ENCODE assay signal across 8 cellular contexts in the genomic region with DNA sequence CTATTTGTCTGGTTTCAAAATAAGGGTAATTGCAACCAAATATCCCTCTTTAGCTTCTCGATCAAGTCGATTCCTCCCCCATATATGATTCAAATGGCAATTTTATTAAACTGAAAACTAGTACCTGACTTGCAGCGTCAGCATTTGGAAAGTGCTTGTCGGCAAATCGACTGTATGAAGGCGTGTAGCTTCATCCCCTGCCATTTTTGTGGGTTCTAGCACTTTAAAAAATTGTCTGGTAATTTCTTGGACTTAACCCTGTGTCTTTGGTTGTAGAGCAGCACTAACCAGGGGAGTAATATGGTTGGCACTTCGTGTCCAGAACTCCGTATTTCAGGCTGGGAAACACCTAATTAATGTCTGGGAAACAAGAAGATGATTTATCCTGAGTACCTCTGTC. TPM values are rescaled to one million over a fixed set of nuclear protein-coding genes. Genes with fewer than 3 reads are reported as not detected.
DNase-seq lines count a peak whose midpoint lies in the region; ATAC-seq and TF ChIP-seq lines count a peak whose summit lies in the region.

No MANE protein-coding gene starts in this region.

- H4K20me1 ChIP-seq in DND-41 (ENCODE audit: insufficient read depth, low read length): no peaks in the 10 kb centered on the region

- peaks cover 7% of the 10 kb centered on the region for H3K79me1 ChIP-seq in trophoblast cell (ENCODE audit: low read length)

- H2BK5ac ChIP-seq in trophoblast cell (ENCODE audit: low read depth, low read length, poor library complexity): no peak overlapping the region

- CTCF ChIA-PET in A673 (lab: Charles Lee): no interaction called here

- H3K4me3 ChIP-seq in DND-41 (ENCODE audit: low read depth in 1 of 2, low read length in 2 of 2): peak overlapping the region; percentile 80 to 86
- H3K4me3 ChIP-seq in Peyer's patch: peak overlapping the region in 3 of 4 donors; percentile 35 to 62 (median 54)
- H3K4me3 ChIP-seq in trophoblast cell (ENCODE audit: low read depth, low read length): no peak overlapping the region
- H3K4me3 ChIP-seq in A673 (ENCODE audit: low read depth, low read length, poor library complexity, severe bottlenecking): no peak overlapping the region

- peak; percentile 23; the same call in 1 of the 3 replicates for ATAC-seq in DND-41 (ENCODE audit: insufficient read depth, low read depth)
- no peak for ATAC-seq in HG02870 (IDR thresholded peaks at IDR 0.05; ENCODE audit: unreplicated experiment)

- no peak overlapping the region for H2BK120ac ChIP-seq in trophoblast cell (ENCODE audit: insufficient read depth, low read length, poor library complexity)

- WGBS in trophoblast cell (ENCODE audit: extremely low coverage, insufficient coverage, insufficient read length): no CpG with 5 or more reads among the region's 8 CpGs

- H4K8ac ChIP-seq in trophoblast cell (ENCODE audit: low read depth, low read length): no peak overlapping the region

- DNase-seq in DND-41 (no peak), Peyer's patch (no peak), fibroblast of gingiva (ENCODE audit: low read depth) (peak; percentile 17), trophoblast cell (no peak), cerebellar cortex (ENCODE audit: low spot score) (no peak), A673 (ENCODE audit: low spot score) (no peak), NCI-H526 (lab: John Stamatoyannopoulos, UW) (no peak)

- H3K4me1 ChIP-seq in DND-41 (ENCODE audit: insufficient read depth, low read length): peaks cover 69% of the 10 kb centered on the region
- H3K4me1 ChIP-seq in Peyer's patch: no peaks in the 10 kb centered on the region
- peaks cover 2 to 5% of the 10 kb centered on the region in 2 experiments for H3K4me1 ChIP-seq in trophoblast cell (ENCODE audit: control insufficient read depth in 1 of 2, insufficient read depth in 2 of 2, low read length in 2 of 2)
- peaks cover 4% of the 10 kb centered on the region for H3K4me1 ChIP-seq in A673 (ENCODE audit: insufficient read depth, low read length, poor library complexity, severe bottlenecking)

- H3K4me2 ChIP-seq in DND-41 (ENCODE audit: insufficient read depth, low read length) (peak overlapping the region; percentile 81), trophoblast cell (ENCODE audit: low read length) (peak overlapping the region; percentile 3)

- no peak overlapping the region for H2BK12ac ChIP-seq in trophoblast cell (ENCODE audit: low read length)

- H4K91ac ChIP-seq in trophoblast cell (ENCODE audit: low read depth, low read length): no peak overlapping the region

- no peak overlapping the region for H3K18ac ChIP-seq in trophoblast cell (ENCODE audit: low read length)

- H4K12ac ChIP-seq in trophoblast cell (ENCODE audit: low read depth, low read length): no peak overlapping the region

- no TSS peak for BruUV-seq in A673 (replicated peaks; lab: Mats Ljungman, UMichigan)

- POLR2A ChIA-PET in A673 (lab: Charles Lee; ENCODE audit: low non-redundant PET): no interaction called here

- intact Hi-C loops in A673 (cut with micrococcal nuclease; ENCODE audit: unreplicated experiment): no loop called here

- H3K9ac ChIP-seq in DND-41 (ENCODE audit: low read depth, low read length) (peak overlapping the region; percentile 98), trophoblast cell (ENCODE audit: low read length) (no peak overlapping the region)

- no peak overlapping the region for H3K14ac ChIP-seq in trophoblast cell (ENCODE audit: low read length)

- no peak overlapping the region for H3K23ac ChIP-seq in trophoblast cell (ENCODE audit: low read length)

- H3K27me3 ChIP-seq in DND-41 (ENCODE audit: insufficient read depth, low read length, poor library complexity): no peaks in the 10 kb centered on the region
- H3K27me3 ChIP-seq in Peyer's patch: no peaks in the 10 kb centered on the region
- no peaks in the 10 kb centered on the region for H3K27me3 ChIP-seq in trophoblast cell (ENCODE audit: insufficient read depth, low read length)
- peaks cover 84% of the 10 kb centered on the region for H3K27me3 ChIP-seq in A673 (replicated peaks; ENCODE audit: insufficient read depth, low read depth, low read length, poor library complexity)

- no peaks in the 10 kb centered on the region for H3K9me3 ChIP-seq in DND-41 (ENCODE audit: insufficient read depth, low read length, severe bottlenecking)
- no peaks in the 10 kb centered on the region for H3K9me3 ChIP-seq in Peyer's patch
- H3K9me3 ChIP-seq in trophoblast cell (ENCODE audit: insufficient read depth, low read depth, low read length): no peaks in the 10 kb centered on the region
- no peaks in the 10 kb centered on the region for H3K9me3 ChIP-seq in A673 (ENCODE audit: low read depth, low read length, poor library complexity, severe bottlenecking)

- H2AK5ac ChIP-seq in trophoblast cell (ENCODE audit: low read length): no peak overlapping the region

- H3K27ac ChIP-seq in DND-41 (ENCODE audit: low read length) (peak overlapping the region; percentile 97), Peyer's patch (peak overlapping the region in 3 of 4 donors; percentile 58 to 79 (median 79)), trophoblast cell (ENCODE audit: low read depth, low read length) (no peak overlapping the region), A673 (ENCODE audit: low read depth, low read length, poor library complexity, severe bottlenecking) (no peak overlapping the region)

- peak overlapping the region; percentile 78 for H2AFZ ChIP-seq in DND-41 (ENCODE audit: low read depth, low read length)
- H2AFZ ChIP-seq in trophoblast cell (ENCODE audit: insufficient read depth, low read length, poor library complexity): no peak overlapping the region

- H3K79me2 ChIP-seq in DND-41 (ENCODE audit: insufficient read depth, low read length): peaks cover 76% of the 10 kb centered on the region
- H3K79me2 ChIP-seq in trophoblast cell (ENCODE audit: control insufficient read depth, insufficient read depth, low read length, poor library complexity): peaks cover 2% of the 10 kb centered on the region

- H3K36me3 ChIP-seq in DND-41 (ENCODE audit: insufficient read depth, low read length) (peaks cover 21% of the 10 kb centered on the region), Peyer's patch (no peaks in the 10 kb centered on the region), trophoblast cell (ENCODE audit: control insufficient read depth in 1 of 2, insufficient read depth in 2 of 2, low read length in 2 of 2) (no peaks in the 10 kb centered on the region), A673 (ENCODE audit: insufficient read depth, low read length, poor library complexity, severe bottlenecking) (no peaks in the 10 kb centered on the region)

- H3K4ac ChIP-seq in trophoblast cell (ENCODE audit: low read depth, low read length): no peak overlapping the region

- TF ChIP-seq CTCF in DND-41 (IDR thresholded peaks at IDR 0.05; ENCODE audit: borderline replicate concordance, extremely low read depth, low read length, poor library complexity, severe bottlenecking) (no peak), Peyer's patch (IDR thresholded peaks at IDR 0.05) (no peak), A673 (conservative IDR thresholded peaks at IDR 0.05; ENCODE audit: low read depth, low read length) (no peak)

- TF ChIP-seq POLR2A in Peyer's patch (IDR thresholded peaks at IDR 0.05): no peak

RNA-seq across cellular contexts. Expression of a gene that starts 0.6 kb away (rescaled TPM):
- total RNA-seq in Peyer's patch (1,000 to 10,000 TPM in 1 of 4 donors, 100 to 1,000 TPM in 2, 10 to 100 TPM in 1; 19.0 to 1,011 (median 511) TPM), A673 (2021) (not detected in 2 replicates)
- polyA plus RNA-seq in trophoblast cell (2013): 50.0 and 50.8 TPM in 2 replicates

Comparison
In these comparisons a context has a peak if more than half of its experiments do, and no peak if none do; other contexts are left out.
1. H3K27ac ChIP-seq: peak in DND-41 (single experiment) and Peyer's patch (3 of 4); none in trophoblast cell (single experiment) and A673 (single experiment).
2. H3K4me3 ChIP-seq: peak in DND-41 (2 of 2) and Peyer's patch (3 of 4); none in trophoblast cell (single experiment) and A673 (single experiment).
3. RNA of a gene that starts 0.6 kb away (total RNA-seq): 19.0 to 1,011 TPM in Peyer's patch; not detected in A673; every median in the first group is over 10 times any median in the second.